In genomic region chr22:46096051-46096450, GRCh38 we compare ENCODE assay signal across 26 cellular contexts. TPM values are rescaled to one million over a fixed set of nuclear protein-coding genes. Genes with fewer than 3 reads are reported as not detected.
DNase-seq lines count a peak whose midpoint lies in the region; ATAC-seq, FAIRE-seq and TF ChIP-seq lines count a peak whose summit lies in the region.
"Had no signal": no experiment of that assay in that cellular context is flagged by ENCODE, and none has a peak within 500 bp of the region (broad histone marks: within the 10 kb centered on the region; RNA-seq: fewer than 3 reads in every experiment).

No MANE protein-coding gene starts in this region.

- H3K36me3 ChIP-seq in SK-N-SH (replicated peaks in 1 of 2; ENCODE audit: control insufficient read depth in 1 of 2, insufficient read depth in 2 of 2, low read length in 1 of 2): peaks cover 60 to 86% of the 10 kb centered on the region in 2 experiments
- H3K36me3 ChIP-seq in esophagus squamous epithelium: peaks cover 34 to 86% (median 38%) of the 10 kb centered on the region in 3 donors
- H3K36me3 ChIP-seq in gastrocnemius medialis: peaks cover 0 to 22% of the 10 kb centered on the region in 2 donors
- no peaks in the 10 kb centered on the region for H3K36me3 ChIP-seq in uterus
- no peaks in the 10 kb centered on the region for H3K36me3 ChIP-seq in HepG2 (replicated peaks in 1 of 2; ENCODE audit: control insufficient read depth in 1 of 2, insufficient read depth in 2 of 2, low read length in 2 of 2)
- H3K36me3 ChIP-seq: neural progenitor cell had no signal

- no peak overlapping the region for H2AFZ ChIP-seq in SK-N-SH (ENCODE audit: low read depth)
- no peak overlapping the region for H2AFZ ChIP-seq in HepG2 (ENCODE audit: low read length)
- H2AFZ ChIP-seq: neural progenitor cell had no signal

- H4K20me1 ChIP-seq in SK-N-SH (ENCODE audit: insufficient read depth) (peaks cover 97% of the 10 kb centered on the region), HepG2 (ENCODE audit: insufficient read depth, low read length) (no peaks in the 10 kb centered on the region)

- H3K27me3 ChIP-seq in SK-N-SH (ENCODE audit: insufficient read depth): no peaks in the 10 kb centered on the region
- H3K27me3 ChIP-seq in esophagus squamous epithelium: no peaks in the 10 kb centered on the region
- H3K27me3 ChIP-seq in gastrocnemius medialis: no peaks in the 10 kb centered on the region
- H3K27me3 ChIP-seq in uterus: no peaks in the 10 kb centered on the region
- peaks cover 17 to 70% of the 10 kb centered on the region in 2 experiments for H3K27me3 ChIP-seq in HepG2 (ENCODE audit: control insufficient read depth in 1 of 2, insufficient read depth in 2 of 2, low read length in 2 of 2)
- H3K27me3 ChIP-seq: colonic mucosa, neural progenitor cell, testis had no signal

- ATAC-seq in SK-N-SH treated with all-trans-retinoic acid at 6 μM for 48 hours (no peak), gastrocnemius medialis (no peak), GM19395 (IDR thresholded peaks at IDR 0.05; ENCODE audit: unreplicated experiment) (no peak), HepG2 (no peak)
- ATAC-seq: CD8-positive, alpha-beta T cell; T-cell had no signal

- H3K4me1 ChIP-seq in SK-N-SH (ENCODE audit: control insufficient read depth in 1 of 2, insufficient read depth in 2 of 2, low read depth in 1 of 2, low read length in 1 of 2) (peaks cover 15 to 93% of the 10 kb centered on the region in 2 experiments), esophagus squamous epithelium (peaks cover 25 to 100% (median 79%) of the 10 kb centered on the region in 3 donors), gastrocnemius medialis (peaks cover 60 to 94% of the 10 kb centered on the region in 2 donors), uterus (peaks cover 28 to 66% of the 10 kb centered on the region in 2 donors), HepG2 (ENCODE audit: insufficient read depth, low read length) (no peaks in the 10 kb centered on the region)
- H3K4me1 ChIP-seq: colonic mucosa, neural progenitor cell had no signal

- POLR2A ChIA-PET in SK-N-SH (lab: Yijun Ruan, JAX): no interaction called here
- POLR2A ChIA-PET in HepG2 (lab: Yijun Ruan, JAX): no interaction called here

- H3K9me2 ChIP-seq in SK-N-SH: no peaks in the 10 kb centered on the region

- TF ChIP-seq POLR2A in esophagus squamous epithelium (IDR thresholded peaks at IDR 0.05) (no peak), gastrocnemius medialis (IDR thresholded peaks at IDR 0.05) (no peak), uterus (IDR thresholded peaks at IDR 0.05) (no peak), HepG2 (IDR thresholded peaks at IDR 0.05; ENCODE audit: insufficient read depth in 1 of 2, low read depth in 2 of 2, low read length in 2 of 2) (no peak)

- no peak for DNase-seq in SK-N-SH
- no peak for DNase-seq in esophagus squamous epithelium (lab: John Stamatoyannopoulos, UW)
- no peak for DNase-seq in gastrocnemius medialis
- no peak for DNase-seq in uterus
- no peak for DNase-seq in HepG2 (ENCODE audit: low spot score)
- no peak for DNase-seq in NCI-H524 treated with DMSO at 0.1 percent for 48 hours (lab: John Stamatoyannopoulos, UW)
- DNase-seq: 8988T; activated CD4-positive, alpha-beta memory T cell treated with anti-CD3 and anti-CD28 coated beads, Interleukin-2, amount 10 ng/mL, durations not matched to agents 7 days and 5 days; activated CD4-positive, CD25-positive, alpha-beta regulatory T cell treated with anti-CD3 and anti-CD28 coated beads, Interleukin-2, amount 50 U/mL, for 72 hours; activated gamma-delta T cell treated with Interleukin-2 at 50 U/mL for 16 hours; CD8-positive, alpha-beta T cell; colonic mucosa; DMS 273 treated with DMSO at 0.1 percent for 48 hours; glutamatergic neuron; HFFc6; KG1; NCI-H1436; NCI-H2107; NCI-H510A; NK-92 treated with Interleukin-12 subunit alpha and Interleukin-12 subunit beta, amount 100 ng/mL, for 24 hours; SIG-M5; T-cell; testis had no signal

- TF ChIP-seq RAD21 in SK-N-SH (IDR thresholded peaks at IDR 0.05; ENCODE audit: low read length) (no peak), HepG2 (CRISPR knock-in tag; IDR thresholded peaks at IDR 0.05) (no peak)

- no peak overlapping the region for H3K4me3 ChIP-seq in SK-N-SH (ENCODE audit: low read depth in 2 of 2, low read length in 1 of 2)
- H3K4me3 ChIP-seq in esophagus squamous epithelium: no peak overlapping the region
- H3K4me3 ChIP-seq in gastrocnemius medialis: no peak overlapping the region
- H3K4me3 ChIP-seq in uterus: no peak overlapping the region
- no peak overlapping the region for H3K4me3 ChIP-seq in HepG2 (replicated peaks in 1 of 3; ENCODE audit: insufficient read depth in 1 of 3, low read depth in 2 of 3, low read length in 3 of 3)
- H3K4me3 ChIP-seq: colonic mucosa, neural progenitor cell, testis had no signal

- CTCF ChIA-PET in SK-N-SH (lab: Yijun Ruan, JAX) (interaction anchor here (1.0 kb wide), 1 partner anchor 21 kb away, joined by 6 read pairs; no protein-coding TSS in a partner anchor), HepG2 (lab: Yijun Ruan, JAX; ENCODE audit: low intra/inter-chr PET ratio, low total read pairs) (no interaction called here)

- H3F3A ChIP-seq in SK-N-SH (replicated peaks; ENCODE audit: insufficient read depth): peaks cover 68% of the 10 kb centered on the region

- H3K9ac ChIP-seq in SK-N-SH: no peak overlapping the region
- no peak overlapping the region for H3K9ac ChIP-seq in HepG2 (ENCODE audit: insufficient read depth, low read depth, low read length)
- H3K9ac ChIP-seq: neural progenitor cell had no signal

- WGBS in SK-N-SH (ENCODE audit: low lambda C conversion rate): 88% methylated on average over 6 of the region's 9 CpGs
- WGBS in esophagus squamous epithelium, 2 donors: 60% methylated on average over 3 of the region's 9 CpGs; no CpG with 5 or more reads in 1 of the 2 donors
- WGBS in HepG2 (ENCODE audit: low lambda C conversion rate): 67% methylated on average over 3 of the region's 9 CpGs

- H3K79me2 ChIP-seq in SK-N-SH (ENCODE audit: insufficient read depth) (peaks cover 93% of the 10 kb centered on the region), HepG2 (ENCODE audit: insufficient read depth, low read length) (no peaks in the 10 kb centered on the region)

- TF ChIP-seq CTCF in SK-N-SH (IDR thresholded peaks at IDR 0.05): no peak
- TF ChIP-seq CTCF in esophagus squamous epithelium (IDR thresholded peaks at IDR 0.05): no peak
- TF ChIP-seq CTCF in gastrocnemius medialis (IDR thresholded peaks at IDR 0.05 in 4 of 5, conservative IDR thresholded peaks at IDR 0.05 in 1 of 5): no peak
- TF ChIP-seq CTCF in uterus (IDR thresholded peaks at IDR 0.05): no peak
- TF ChIP-seq CTCF in HepG2 (CRISPR knock-in tag; IDR thresholded peaks at IDR 0.05): no peak

- peak overlapping the region; percentile 62 for H3K4me2 ChIP-seq in SK-N-SH
- no peak overlapping the region for H3K4me2 ChIP-seq in HepG2 (ENCODE audit: low read depth, low read length)
- H3K4me2 ChIP-seq: neural progenitor cell had no signal

- BruUV-seq in HepG2 (replicated peaks; lab: Mats Ljungman, UMichigan): no TSS peak

- H3K9me3 ChIP-seq in SK-N-SH (no peaks in the 10 kb centered on the region), esophagus squamous epithelium (no peaks in the 10 kb centered on the region), gastrocnemius medialis (no peaks in the 10 kb centered on the region), uterus (no peaks in the 10 kb centered on the region), HepG2 (ENCODE audit: low read length) (no peaks in the 10 kb centered on the region)
- H3K9me3 ChIP-seq: colonic mucosa, testis had no signal

- FAIRE-seq in HepG2 (lab: Jason Lieb, UNC): no peak

- no peak for TF ChIP-seq EP300 in SK-N-SH (IDR thresholded peaks at IDR 0.05; ENCODE audit: borderline replicate concordance in 1 of 2, low read depth in 1 of 2, low read length in 1 of 2)
- no peak for TF ChIP-seq EP300 in HepG2 (IDR thresholded peaks at IDR 0.05; ENCODE audit: low read depth in 2 of 2, low read length in 2 of 2)
- no peak for TF ChIP-seq EP300 in HepG2 (CRISPR knock-in tag; IDR thresholded peaks at IDR 0.05; ENCODE audit: borderline replicate concordance)

- H3K27ac ChIP-seq in SK-N-SH (ENCODE audit: low read depth in 2 of 2, low read length in 1 of 2): peak overlapping the region; percentile 60 to 89; a peak in 3 of 4 replicates
- H3K27ac ChIP-seq in esophagus squamous epithelium: peak overlapping the region; percentile 53 to 99 (median 93)
- peak overlapping the region; percentile 65 to 98 (median 96) for H3K27ac ChIP-seq in gastrocnemius medialis
- peak overlapping the region; percentile 99 to 100 for H3K27ac ChIP-seq in uterus
- no peak overlapping the region for H3K27ac ChIP-seq in HepG2 (ENCODE audit: extremely low read length, insufficient read depth, low read length)
- H3K27ac ChIP-seq: colonic mucosa, neural progenitor cell had no signal

- intact Hi-C loops in esophagus squamous epithelium (cut with DNase I): no loop called here
- intact Hi-C loops in gastrocnemius medialis (cut with DNase I; ENCODE audit: low total_unique reads): no loop called here
- intact Hi-C loops in uterus (cut with DNase I; ENCODE audit: low total_unique reads): no loop called here
- intact Hi-C loops in HepG2 (cut with micrococcal nuclease; ENCODE audit: unreplicated experiment): no loop called here

- in situ Hi-C loops in gastrocnemius medialis (cut with MboI; ENCODE audit: low sequenced_read_pairs in 4 of 4): no loop called here
- in situ Hi-C loops in HepG2 (cut with HindIII; ENCODE audit: extremely low pct_ligation_motif_present, low pct_unique_long_range_greater_than_20kb): no loop called here

RNA-seq across cellular contexts. Expression of gene PPARA, which starts 54.3 kb away (rescaled TPM):
- 4.5 TPM in 2 replicates for polyA plus RNA-seq in SK-N-SH (2012; rRNA removed)
- 4.1 and 4.4 TPM in 2 replicates for polyA plus RNA-seq in SK-N-SH (2012; cell fraction: cytosol; rRNA removed)
- polyA plus RNA-seq in SK-N-SH (2012; cell fraction: nucleus; rRNA removed): 5.8 and 6.8 TPM in 2 replicates
- total RNA-seq in esophagus squamous epithelium: 10 to 100 TPM in 2 of 4 donors, 1 to 10 TPM in 2; 7.7 to 18.5 (median 10.1) TPM
- total RNA-seq in gastrocnemius medialis: 10 to 100 TPM; 29.6 to 74.8 (median 57.9) TPM
- total RNA-seq in uterus: 10 to 100 TPM in 2 of 4 donors, 1 to 10 TPM in 2; 1.8 to 24.8 (median 14.0) TPM
- total RNA-seq in HepG2 (2016; rRNA removed; fragmentation: Illumina TruSeq; extraction: Trizol): 24.7 and 32.0 TPM in 2 replicates
- total RNA-seq in HepG2 (2016; cell fraction: cytosol; rRNA removed; fragmentation: Illumina TruSeq; extraction: Trizol; ENCODE audit: low read depth): 25.2 and 27.4 TPM in 2 replicates
- total RNA-seq in HepG2 (2016; cell fraction: insoluble cytoplasmic fraction; rRNA removed; fragmentation: Illumina TruSeq; extraction: Trizol): 25.2 and 26.2 TPM in 2 replicates
- total RNA-seq in HepG2 (2016; cell fraction: membrane; rRNA removed; fragmentation: Illumina TruSeq; extraction: Trizol): 42.1 and 44.8 TPM in 2 replicates
- total RNA-seq in HepG2 (2016; cell fraction: nucleus; rRNA removed; fragmentation: Illumina TruSeq; extraction: Trizol): 16.8 and 21.1 TPM in 2 replicates
- polyA plus RNA-seq in HepG2 (2011; rRNA removed): 16.6 and 18.2 TPM in 2 replicates
- 14.0 and 14.5 TPM in 2 replicates for polyA plus RNA-seq in HepG2 (2011; cell fraction: cytosol; rRNA removed)
- polyA plus RNA-seq in HepG2 (2011; cell fraction: nucleus; rRNA removed): 11.7 and 12.6 TPM in 2 replicates
- 20.9 and 22.5 TPM in 2 replicates for polyA plus RNA-seq in HepG2 (2012)
- polyA plus RNA-seq in HepG2 (2016; cell fraction: cytosol; fragmentation: Illumina TruSeq; extraction: Trizol; ENCODE audit: low read depth): 26.1 and 26.5 TPM in 2 replicates
- polyA plus RNA-seq in HepG2 (2016; cell fraction: insoluble cytoplasmic fraction; fragmentation: Illumina TruSeq; extraction: Trizol; ENCODE audit: low read depth): 15.3 and 15.6 TPM in 2 replicates
- polyA plus RNA-seq in HepG2 (2016; cell fraction: membrane; fragmentation: Illumina TruSeq; extraction: Trizol; ENCODE audit: low read depth): 29.1 and 30.3 TPM in 2 replicates
- 21.2 and 21.4 TPM in 2 replicates for polyA plus RNA-seq in HepG2 (2016; cell fraction: nucleus; fragmentation: Illumina TruSeq; extraction: Trizol; ENCODE audit: insufficient read depth, low read depth)
- 7.8 and 47.2 TPM in 2 replicates for polyA minus RNA-seq in HepG2 (2011; rRNA and poly(A)+ RNA removed; ENCODE audit: low replicate concordance)
- polyA minus RNA-seq in HepG2 (2011; cell fraction: cytosol; rRNA and poly(A)+ RNA removed): 23.7 and 30.1 TPM in 2 replicates
- polyA minus RNA-seq in HepG2 (2011; cell fraction: nucleus; rRNA and poly(A)+ RNA removed): 30.8 and 34.2 TPM in 2 replicates
